Comparison of ENCODE assay signal across 1 cellular context in genomic region chr18:24051256-24051947, GRCh38.
TF ChIP-seq lines count a peak whose summit lies in the region.

No MANE protein-coding gene starts in this region.

TF ChIP-seq in HepG2, 621 proteins besides CTCF, POLR2A, EP300 and RAD21 (continued from another document and continues in another):
- TF ChIP-seq HNF1A (IDR thresholded peaks at IDR 0.05; ENCODE audit: low read depth) (no peak; the same call in none of the 2 replicates), HNF1A (CRISPR knock-in tag; IDR thresholded peaks at IDR 0.05; ENCODE audit: borderline replicate concordance) (peak; percentile 87), ZNF256 (CRISPR knock-in tag; conservative IDR thresholded peaks at IDR 0.05) (no peak), RFX5 (IDR thresholded peaks at IDR 0.05; ENCODE audit: low read depth, low read length) (no peak), ATF1 (CRISPR knock-in tag; IDR thresholded peaks at IDR 0.05) (0 out of 2 replicates have a peak, but pooled peaks have one; percentile 42), ZNF672 (CRISPR knock-in tag; IDR thresholded peaks at IDR 0.05) (no peak), ZNF17 (CRISPR knock-in tag; IDR thresholded peaks at IDR 0.05) (no peak), ZNF34 (CRISPR knock-in tag; IDR thresholded peaks at IDR 0.05; ENCODE audit: borderline replicate concordance) (no peak), DZIP1 (CRISPR knock-in tag; IDR thresholded peaks at IDR 0.05) (no peak), ZNF501 (CRISPR knock-in tag; IDR thresholded peaks at IDR 0.05) (0 out of 2 replicates have a peak, but pooled peaks have one; percentile 34), ZNF567 (CRISPR knock-in tag; IDR thresholded peaks at IDR 0.05; ENCODE audit: borderline replicate concordance) (no peak), DNMT1 (CRISPR knock-in tag; IDR thresholded peaks at IDR 0.05) (no peak), ZNF841 (CRISPR knock-in tag; IDR thresholded peaks at IDR 0.05; ENCODE audit: borderline replicate concordance) (no peak), ATF2 (CRISPR knock-in tag; IDR thresholded peaks at IDR 0.05) (0 out of 2 replicates have a peak, but pooled peaks have one; percentile 58), NR1H2 (CRISPR knock-in tag; IDR thresholded peaks at IDR 0.05; ENCODE audit: borderline replicate concordance, low read depth) (0 out of 2 replicates have a peak, but pooled peaks have one; percentile 47), CENPBD1 (CRISPR knock-in tag; IDR thresholded peaks at IDR 0.05; ENCODE audit: borderline replicate concordance, low read depth) (no peak), SALL2 (CRISPR knock-in tag; IDR thresholded peaks at IDR 0.05) (peak; percentile 76), BATF2 (CRISPR knock-in tag; IDR thresholded peaks at IDR 0.05) (no peak), KLF15 (CRISPR knock-in tag; IDR thresholded peaks at IDR 0.05; ENCODE audit: borderline replicate concordance) (no peak), RBAK (CRISPR knock-in tag; IDR thresholded peaks at IDR 0.05) (no peak), AHDC1 (CRISPR knock-in tag; IDR thresholded peaks at IDR 0.05; ENCODE audit: borderline replicate concordance) (peak; percentile 89; the same call in 1 of the 2 replicates), ZMYM3 (CRISPR knock-in tag; IDR thresholded peaks at IDR 0.05) (no peak; the same call in 1 of the 2 replicates), MTERF4 (CRISPR knock-in tag; IDR thresholded peaks at IDR 0.05) (no peak), TAF1 (CRISPR knock-in tag; IDR thresholded peaks at IDR 0.05) (no peak), EZH2 (conservative IDR thresholded peaks at IDR 0.05; ENCODE audit: low read depth, low read length) (no peak), ZBTB40 (IDR thresholded peaks at IDR 0.05) (no peak), ZBTB40 (CRISPR knock-in tag; IDR thresholded peaks at IDR 0.05) (no peak)
